ENCODE assay signal across 8 cellular contexts in genomic region chr4:3291969-3292570, GRCh38. TPM values are rescaled to one million over a fixed set of nuclear protein-coding genes. Genes with fewer than 3 reads are reported as not detected.
DNase-seq lines count a peak whose midpoint lies in the region; ATAC-seq, FAIRE-seq and TF ChIP-seq lines count a peak whose summit lies in the region.

No MANE protein-coding gene starts in this region.

- H3K4me1 Mint-ChIP-seq in HFFc6 (ENCODE audit: low read depth), result peaks cover 22% of the 10 kb centered on the region
- H3K4me1 Mint-ChIP-seq in activated naive CD8-positive, alpha-beta T cell treated with anti-CD3 and anti-CD28 coated beads, Interleukin-2, amount 10 ng/mL, durations not matched to agents 7 days and 5 days, result peaks cover 10% of the 10 kb centered on the region

- H3K27ac Mint-ChIP-seq in HFFc6, result peak overlapping the region; percentile 83
- no peak overlapping the region for H3K27ac Mint-ChIP-seq in activated naive CD8-positive, alpha-beta T cell treated with anti-CD3 and anti-CD28 coated beads, Interleukin-2, amount 10 ng/mL, durations not matched to agents 7 days and 5 days

- FAIRE-seq in pancreas (lab: Jason Lieb, UNC), result no peak

- H3K36me3 ChIP-seq in cardiac muscle cell, result no peaks in the 10 kb centered on the region
- no peaks in the 10 kb centered on the region for H3K36me3 ChIP-seq in pancreas

- H3K9me3 ChIP-seq in cardiac muscle cell (ENCODE audit: low read depth), result no peaks in the 10 kb centered on the region
- no peaks in the 10 kb centered on the region for H3K9me3 ChIP-seq in pancreas

- intact Hi-C loops in pancreas (cut with DNase I), result no loop called here

- peak; percentile 18 for ATAC-seq in activated naive CD8-positive, alpha-beta T cell treated with anti-CD3 and anti-CD28 coated beads, Interleukin-2, amount 10 ng/mL, durations not matched to agents 7 days and 5 days (ENCODE audit: low read depth)
- peak; percentile 79 to 85 (median 81) for ATAC-seq in pancreas

- peak overlapping the region; percentile 93 for H3K4me3 Mint-ChIP-seq in HFFc6
- H3K4me3 Mint-ChIP-seq in activated naive CD8-positive, alpha-beta T cell treated with anti-CD3 and anti-CD28 coated beads, Interleukin-2, amount 10 ng/mL, durations not matched to agents 7 days and 5 days, result peak overlapping the region; percentile 86

- H3K4me1 ChIP-seq in cardiac muscle cell (ENCODE audit: low read depth) (peaks cover 18% of the 10 kb centered on the region), pancreas (peaks cover 5 to 7% (median 6%) of the 10 kb centered on the region in 3 donors)

- H3K27me3 ChIP-seq in cardiac muscle cell, result no peaks in the 10 kb centered on the region
- no peaks in the 10 kb centered on the region for H3K27me3 ChIP-seq in pancreas

- no peaks in the 10 kb centered on the region for H3K9me3 Mint-ChIP-seq in HFFc6
- H3K9me3 Mint-ChIP-seq in activated naive CD8-positive, alpha-beta T cell treated with anti-CD3 and anti-CD28 coated beads, Interleukin-2, amount 10 ng/mL, durations not matched to agents 7 days and 5 days, result no peaks in the 10 kb centered on the region

- H3K4me3 ChIP-seq in cardiac muscle cell (peak overlapping the region; percentile 52), pancreas (peak overlapping the region; percentile 52 to 87 (median 84))

- DNase-seq in NCI-H748 (lab: John Stamatoyannopoulos, UW; ENCODE audit: unreplicated experiment) (peak; percentile 44), NCI-H748 treated with DMSO at 0.1 percent for 48 hours (lab: John Stamatoyannopoulos, UW) (no peak), HFFc6 (no peak), NCI-H1105 treated with DMSO at 0.1 percent for 48 hours (lab: John Stamatoyannopoulos, UW) (peak; percentile 31), cardiac muscle cell (ENCODE audit: low read depth in 1 of 2, low spot score in 1 of 2) (peak; percentile 42 to 65), pancreas (peak; percentile 70 to 90 (median 78)), DMS79 (lab: John Stamatoyannopoulos, UW) (no peak)
- DNase-seq in activated naive CD8-positive, alpha-beta T cell treated with anti-CD3 and anti-CD28 coated beads, Interleukin-2, amount 10 ng/mL, durations not matched to agents 7 days and 5 days, result no peak

- POLR2A ChIA-PET in activated naive CD8-positive, alpha-beta T cell treated with anti-CD3 and anti-CD28 coated beads, Interleukin-2, amount 10 ng/mL, durations not matched to agents 7 days and 5 days (lab: Charles Lee), result no interaction called here

- H3K36me3 Mint-ChIP-seq in HFFc6 (ENCODE audit: low read depth), result peaks cover 2% of the 10 kb centered on the region
- H3K36me3 Mint-ChIP-seq in activated naive CD8-positive, alpha-beta T cell treated with anti-CD3 and anti-CD28 coated beads, Interleukin-2, amount 10 ng/mL, durations not matched to agents 7 days and 5 days, result no peaks in the 10 kb centered on the region

- H3K27ac ChIP-seq in cardiac muscle cell, result peak overlapping the region; percentile 35
- H3K27ac ChIP-seq in pancreas, result peak overlapping the region; percentile 81 to 94 (median 90)

- no peak for TF ChIP-seq CTCF in HFFc6 (IDR thresholded peaks at IDR 0.05)
- TF ChIP-seq CTCF in cardiac muscle cell (IDR thresholded peaks at IDR 0.05; ENCODE audit: low read depth, low read length), result no peak
- TF ChIP-seq CTCF in pancreas (IDR thresholded peaks at IDR 0.05), result no peak

- 0 to 1% methylated on average over 31 to 60 of the region's 60 CpGs for WGBS in pancreas, 2 donors

- H3K27me3 Mint-ChIP-seq in HFFc6 (ENCODE audit: insufficient read depth), result peaks cover 5% of the 10 kb centered on the region
- H3K27me3 Mint-ChIP-seq in activated naive CD8-positive, alpha-beta T cell treated with anti-CD3 and anti-CD28 coated beads, Interleukin-2, amount 10 ng/mL, durations not matched to agents 7 days and 5 days, result peaks cover 66% of the 10 kb centered on the region

RNA-seq across cellular contexts. Expression of gene RGS12, which starts 0.8 kb away (rescaled TPM):
- 10 to 100 TPM in 4 of 6 experiments, 1 to 10 TPM in 2; 8.5 to 15.2 (median 12.1) TPM for total RNA-seq in HFFc6 (2021; fragmentation: NEBNext Ultra II Directional; extraction: Animal tissue kit (Norgen Biotek cat#: 25700))
- 1 to 10 TPM; 5.0 to 5.3 TPM for total RNA-seq in activated naive CD8-positive, alpha-beta T cell treated with anti-CD3 and anti-CD28 coated beads, Interleukin-2, amount 10 ng/mL, durations not matched to agents 7 days and 5 days
- 26.8 and 40.1 TPM in 2 replicates for total RNA-seq in cardiac muscle cell
- 45.0 and 51.6 TPM in 2 replicates for polyA plus RNA-seq in cardiac muscle cell
- total RNA-seq in pancreas, result 10 to 100 TPM in 2 of 6 donors, 1 to 10 TPM in 4; 4.6 to 19.4 (median 8.3) TPM
- 10 to 100 TPM; 21.3 to 21.6 TPM for polyA plus RNA-seq in pancreas

RNA-seq across cellular contexts. Expression of gene MSANTD1, which starts 43.1 kb away (rescaled TPM):
- under 1 TPM; 0.09 to 0.35 (median 0.12) TPM for total RNA-seq in HFFc6 (2021; fragmentation: NEBNext Ultra II Directional; extraction: Animal tissue kit (Norgen Biotek cat#: 25700))
- 1 to 10 TPM; 1.3 to 1.4 TPM for total RNA-seq in activated naive CD8-positive, alpha-beta T cell treated with anti-CD3 and anti-CD28 coated beads, Interleukin-2, amount 10 ng/mL, durations not matched to agents 7 days and 5 days
- total RNA-seq in cardiac muscle cell, result 1.4 and 2.7 TPM in 2 replicates
- 0.37 and 0.92 TPM in 2 replicates for polyA plus RNA-seq in cardiac muscle cell
- total RNA-seq in pancreas, result 1 to 10 TPM in 2 of 6 donors, under 1 TPM in 4; 0.54 to 1.6 (median 0.88) TPM
- polyA plus RNA-seq in pancreas, result 1 to 10 TPM; 1.3 to 2.9 TPM

Comparison
In these comparisons a context has a peak if more than half of its experiments do, and no peak if none do; other contexts are left out.
1. DNase-seq: peak in NCI-H748 (single experiment), NCI-H1105 treated with DMSO at 0.1 percent for 48 hours (single experiment), cardiac muscle cell (2 of 2) and pancreas (6 of 6); none in NCI-H748 treated with DMSO at 0.1 percent for 48 hours (single experiment), HFFc6 (single experiment), activated naive CD8-positive, alpha-beta T cell treated with anti-CD3 and anti-CD28 coated beads, Interleukin-2, amount 10 ng/mL, durations not matched to agents 7 days and 5 days (single experiment) and DMS79 (single experiment).